1 cellular context compared by ENCODE assay signal in genomic region chr20:60649541-60649940, GRCh38.
TF ChIP-seq lines count a peak whose summit lies in the region.

No MANE protein-coding gene starts in this region.

TF ChIP-seq in IMR-90, 13 proteins besides CTCF, POLR2A, EP300 and RAD21 (continued from another document):
- TF ChIP-seq FOS (IDR thresholded peaks at IDR 0.05; ENCODE audit: low read depth, low read length), result no peak
- TF ChIP-seq MXI1 (IDR thresholded peaks at IDR 0.05; ENCODE audit: borderline replicate concordance, low read depth, low read length), result no peak
- TF ChIP-seq, protein P1, sequence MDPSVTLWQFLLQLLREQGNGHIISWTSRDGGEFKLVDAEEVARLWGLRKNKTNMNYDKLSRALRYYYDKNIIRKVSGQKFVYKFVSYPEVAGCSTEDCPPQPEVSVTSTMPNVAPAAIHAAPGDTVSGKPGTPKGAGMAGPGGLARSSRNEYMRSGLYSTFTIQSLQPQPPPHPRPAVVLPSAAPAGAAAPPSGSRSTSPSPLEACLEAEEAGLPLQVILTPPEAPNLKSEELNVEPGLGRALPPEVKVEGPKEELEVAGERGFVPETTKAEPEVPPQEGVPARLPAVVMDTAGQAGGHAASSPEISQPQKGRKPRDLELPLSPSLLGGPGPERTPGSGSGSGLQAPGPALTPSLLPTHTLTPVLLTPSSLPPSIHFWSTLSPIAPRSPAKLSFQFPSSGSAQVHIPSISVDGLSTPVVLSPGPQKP (IDR thresholded peaks at IDR 0.05; ENCODE audit: borderline replicate concordance, low read depth, low read length), result no peak
- no peak for TF ChIP-seq NFE2L2 (IDR thresholded peaks at IDR 0.05; ENCODE audit: low read depth, low read length)
- no peak for TF ChIP-seq MAFK (IDR thresholded peaks at IDR 0.05; ENCODE audit: low read depth, low read length)
